ENCODE assay signal across 1 cellular context in the genomic region with DNA sequence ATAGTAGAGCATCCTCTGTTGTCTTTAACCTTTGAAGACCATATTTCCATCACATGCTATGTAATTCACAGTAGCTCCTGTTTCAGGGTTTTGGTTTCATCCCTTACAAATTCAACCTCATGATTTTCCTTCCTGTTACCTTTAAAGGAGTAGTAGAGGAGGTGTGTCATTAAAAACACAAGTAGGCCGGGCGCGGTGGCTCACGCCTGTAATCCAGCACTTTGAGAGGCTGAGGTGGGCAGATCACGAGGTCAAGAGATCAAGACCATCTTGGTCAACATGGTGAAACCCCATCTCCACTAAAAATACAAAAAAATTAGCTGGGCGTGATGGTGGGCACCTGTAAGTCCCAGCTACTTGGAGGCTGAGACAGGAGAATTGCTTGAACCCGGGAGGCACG. TPM values are rescaled to one million over a fixed set of nuclear protein-coding genes. Genes with fewer than 3 reads are reported as not detected.
"Had no signal": no experiment of that assay in that cellular context is flagged by ENCODE, and none has a peak within 500 bp of the region (broad histone marks: within the 10 kb centered on the region; RNA-seq: fewer than 3 reads in every experiment).

No MANE protein-coding gene starts in this region.

RNA-seq across cellular contexts. Expression of a gene that starts 59.3 kb away (rescaled TPM):
- total RNA-seq: activated B cell treated with CpG ODN at 0.5 μM for 24 hours had no signal
